ENCODE assay signal across 8 cellular contexts in genomic region chr5:123035320-123035949, GRCh38.
A peak's percentile ranks its signal among the peaks of the same experiment; 100 is the strongest.
DNase-seq lines count a peak whose midpoint lies in the region; ATAC-seq and TF ChIP-seq lines count a peak whose summit lies in the region.

No MANE protein-coding gene starts in this region.

- DNase-seq in activated CD4-positive, alpha-beta T cell treated with anti-CD3 and anti-CD28 coated beads for 48 hours = peak; percentile 17
- DNase-seq in activated CD4-positive, alpha-beta T cell treated with anti-CD3 and anti-CD28 coated beads, Interleukin-2, amount 50 U/mL, for 1 hour = no peak
- DNase-seq in fibroblast of pulmonary artery (ENCODE audit: low read depth) (peak; percentile 29), nephron progenitor cell (peak; percentile 30), NK-92 (lab: John Stamatoyannopoulos, UW; ENCODE audit: unreplicated experiment) (no peak)

- no peaks in the 10 kb centered on the region for H3K36me3 Mint-ChIP-seq in nephron progenitor cell (ENCODE audit: low read depth)

- ATAC-seq in HG03520 (IDR thresholded peaks at IDR 0.05; ENCODE audit: unreplicated experiment) (peak; percentile 9), GM21360 (IDR thresholded peaks at IDR 0.05; ENCODE audit: unreplicated experiment) (no peak)

- no peak for TF ChIP-seq CTCF in WI38 (IDR thresholded peaks at IDR 0.05; ENCODE audit: low read depth, low read length)
- no peak for TF ChIP-seq CTCF in fibroblast of pulmonary artery (IDR thresholded peaks at IDR 0.05; ENCODE audit: low read length, missing control alignments)
- TF ChIP-seq CTCF in nephron progenitor cell (IDR thresholded peaks at IDR 0.05) = no peak

- peak overlapping the region; percentile 78 for H3K4me3 Mint-ChIP-seq in nephron progenitor cell

- H3K4me1 Mint-ChIP-seq in nephron progenitor cell = peaks cover 14% of the 10 kb centered on the region

- H3K27ac Mint-ChIP-seq in nephron progenitor cell = no peak overlapping the region

- H3K27me3 Mint-ChIP-seq in nephron progenitor cell (ENCODE audit: low read depth, poor library complexity) = peaks cover 84% of the 10 kb centered on the region

- peak overlapping the region; percentile 83 for H3K4me3 ChIP-seq in WI38 (ENCODE audit: low read depth, low read length)
- peak overlapping the region; percentile 78 for H3K4me3 ChIP-seq in fibroblast of pulmonary artery (replicated peaks; ENCODE audit: low read depth, low read length)

- no peaks in the 10 kb centered on the region for H3K9me3 Mint-ChIP-seq in nephron progenitor cell

Comparison
In these comparisons a context has a peak if more than half of its experiments do, and no peak if none do; other contexts are left out.
1. DNase-seq: peak in activated CD4-positive, alpha-beta T cell treated with anti-CD3 and anti-CD28 coated beads for 48 hours (single experiment), fibroblast of pulmonary artery (single experiment) and nephron progenitor cell (single experiment); none in activated CD4-positive, alpha-beta T cell treated with anti-CD3 and anti-CD28 coated beads, Interleukin-2, amount 50 U/mL, for 1 hour (single experiment) and NK-92 (single experiment).